ENCODE assay signal across 12 cellular contexts in the genomic region with DNA sequence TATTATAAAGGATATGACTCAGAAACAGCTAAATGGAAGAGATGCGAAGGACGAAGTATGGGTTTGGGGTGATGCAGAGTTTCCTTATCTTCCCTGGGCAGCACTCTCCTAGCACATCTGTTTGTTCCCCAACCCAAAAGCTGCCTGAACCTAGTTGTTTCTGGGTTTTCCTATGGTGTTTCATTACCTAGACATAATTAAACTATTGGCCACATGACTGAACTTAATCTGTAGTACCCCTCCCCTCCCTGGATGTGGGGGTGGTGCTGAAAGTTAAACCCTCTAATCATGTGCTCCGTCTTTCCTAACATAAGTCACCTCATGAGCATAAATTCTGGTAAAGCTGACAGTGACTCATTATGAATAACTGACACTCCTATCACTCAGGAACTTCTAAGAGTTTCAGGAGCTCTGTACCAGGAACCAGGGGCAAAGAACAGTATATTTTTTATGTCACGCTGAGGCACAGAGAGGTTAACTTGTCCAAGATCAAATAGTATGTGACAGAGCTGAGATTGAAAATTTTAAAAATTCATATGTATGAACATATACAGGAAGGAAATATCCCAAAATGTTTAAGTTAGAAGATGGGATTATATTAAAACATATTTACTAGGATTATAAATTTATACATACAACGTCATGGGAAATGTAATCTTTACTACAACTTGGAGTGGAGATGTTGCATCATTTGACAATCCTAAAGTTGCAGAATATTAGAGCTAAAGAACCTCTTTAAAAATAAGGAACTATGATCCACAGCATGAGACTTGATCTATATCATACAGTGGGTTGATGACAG. TPM values are rescaled to one million over a fixed set of nuclear protein-coding genes. Genes with fewer than 3 reads are reported as not detected.
DNase-seq lines count a peak whose midpoint lies in the region; ATAC-seq, FAIRE-seq and TF ChIP-seq lines count a peak whose summit lies in the region.
"Had no signal": no experiment of that assay in that cellular context is flagged by ENCODE, and none has a peak within 500 bp of the region (broad histone marks: within the 10 kb centered on the region; RNA-seq: fewer than 3 reads in every experiment).

No MANE protein-coding gene starts in this region.

- FAIRE-seq in HepG2 (lab: Jason Lieb, UNC): no peak
- FAIRE-seq in urothelium cell line (lab: Jason Lieb, UNC): no peak

- CTCF ChIA-PET in HepG2 (lab: Yijun Ruan, JAX; ENCODE audit: low intra/inter-chr PET ratio, low total read pairs): no interaction called here
- CTCF ChIA-PET in CD4-positive, alpha-beta memory T cell (lab: Charles Lee; ENCODE audit: partially characterized antibody): no interaction called here

- H3K9ac ChIP-seq in HepG2 (ENCODE audit: insufficient read depth, low read depth, low read length): no peak overlapping the region
- H3K9ac ChIP-seq: neural progenitor cell had no signal

- 93% methylated on average over 5 of the region's 5 CpGs for WGBS in HepG2 (ENCODE audit: low lambda C conversion rate)
- 74% methylated on average over 5 of the region's 5 CpGs for WGBS in right lobe of liver (ENCODE audit: insufficient coverage, low coverage, low lambda C conversion rate, missing lambda C conversion rate)

- peaks cover 0 to 3% of the 10 kb centered on the region in 2 donors for H3K36me3 Mint-ChIP-seq in CD4-positive, alpha-beta memory T cell
- H3K36me3 Mint-ChIP-seq: CD4-positive, CD25-positive, alpha-beta regulatory T cell had no signal

- H3K27me3 ChIP-seq in HepG2 (ENCODE audit: control insufficient read depth in 1 of 2, insufficient read depth in 2 of 2, low read length in 2 of 2) (no peaks in the 10 kb centered on the region), right lobe of liver (no peaks in the 10 kb centered on the region), kidney epithelial cell (ENCODE audit: control insufficient read depth, insufficient read depth, low read length) (no peaks in the 10 kb centered on the region)
- no peaks in the 10 kb centered on the region for H3K27me3 ChIP-seq in CD4-positive, alpha-beta memory T cell (ENCODE audit: insufficient read depth, low read length)

- H3K4me1 Mint-ChIP-seq in CD4-positive, alpha-beta memory T cell: peaks cover 3 to 8% (median 6%) of the 10 kb centered on the region in 4 donors

- H3K9me3 ChIP-seq in HepG2 (ENCODE audit: low read length) (no peaks in the 10 kb centered on the region), right lobe of liver (no peaks in the 10 kb centered on the region)
- H3K9me3 ChIP-seq in CD4-positive, alpha-beta memory T cell (ENCODE audit: control insufficient read depth in 1 of 2, low read length in 2 of 2): no peaks in the 10 kb centered on the region

- peaks cover 5 to 26% of the 10 kb centered on the region in 2 donors for H3K27me3 Mint-ChIP-seq in CD4-positive, alpha-beta memory T cell

- H2AFZ ChIP-seq in HepG2 (ENCODE audit: low read length): no peak overlapping the region
- H2AFZ ChIP-seq: neural progenitor cell had no signal

- peak; percentile 6 for DNase-seq in HepG2 (ENCODE audit: low spot score)
- no peak for DNase-seq in right lobe of liver
- DNase-seq in activated CD8-positive, alpha-beta memory T cell treated with anti-CD3 and anti-CD28 coated beads, Interleukin-2, amount 50 U/mL, for 48 hours: peak; percentile 67
- peak; percentile 69 for DNase-seq in kidney epithelial cell (ENCODE audit: low read depth)
- peak; percentile 35 for DNase-seq in urothelium cell line (ENCODE audit: low spot score)
- no peak for DNase-seq in retina
- DNase-seq in CD4-positive, alpha-beta memory T cell: no peak
- DNase-seq: NCI-H524 treated with DMSO at 0.1 percent for 48 hours had no signal

- no peaks in the 10 kb centered on the region for H3K9me3 Mint-ChIP-seq in CD4-positive, alpha-beta memory T cell
- H3K9me3 Mint-ChIP-seq: central memory CD8-positive, alpha-beta T cell; neural progenitor cell had no signal

- TF ChIP-seq CTCF in HepG2 (CRISPR knock-in tag; IDR thresholded peaks at IDR 0.05) (no peak), right lobe of liver (IDR thresholded peaks at IDR 0.05) (no peak), kidney epithelial cell (IDR thresholded peaks at IDR 0.05; ENCODE audit: insufficient read depth, low read length, poor library complexity, severe bottlenecking) (no peak)

- H3K36me3 ChIP-seq in HepG2 (replicated peaks in 1 of 2; ENCODE audit: control insufficient read depth in 1 of 2, insufficient read depth in 2 of 2, low read length in 2 of 2): no peaks in the 10 kb centered on the region; a peak in 2 of 5 replicates
- no peaks in the 10 kb centered on the region for H3K36me3 ChIP-seq in right lobe of liver
- no peaks in the 10 kb centered on the region for H3K36me3 ChIP-seq in kidney epithelial cell (ENCODE audit: control insufficient read depth, insufficient read depth, low read length)
- no peaks in the 10 kb centered on the region for H3K36me3 ChIP-seq in CD4-positive, alpha-beta memory T cell (ENCODE audit: insufficient read depth, low read length)
- H3K36me3 ChIP-seq: neural progenitor cell had no signal

- POLR2A ChIA-PET in HepG2 (lab: Yijun Ruan, JAX): no interaction called here
- POLR2A ChIA-PET in CD4-positive, alpha-beta memory T cell (lab: Charles Lee; ENCODE audit: partially characterized antibody): no interaction called here

- no peaks in the 10 kb centered on the region for H4K20me1 ChIP-seq in HepG2 (ENCODE audit: insufficient read depth, low read length)

- H3K27ac Mint-ChIP-seq in CD4-positive, alpha-beta memory T cell: no peak overlapping the region
- H3K27ac Mint-ChIP-seq: CD4-positive, CD25-positive, alpha-beta regulatory T cell; neural progenitor cell had no signal

- no TSS peak for BruUV-seq in HepG2 (replicated peaks; lab: Mats Ljungman, UMichigan)

- TF ChIP-seq POLR2A in HepG2 (IDR thresholded peaks at IDR 0.05; ENCODE audit: insufficient read depth in 1 of 2, low read depth in 2 of 2, low read length in 2 of 2) (no peak), right lobe of liver (IDR thresholded peaks at IDR 0.05) (no peak)

- H3K79me2 ChIP-seq in HepG2 (ENCODE audit: insufficient read depth, low read length): no peaks in the 10 kb centered on the region

- H3K27ac ChIP-seq in HepG2 (ENCODE audit: extremely low read length, insufficient read depth, low read length): no peak overlapping the region
- H3K27ac ChIP-seq in right lobe of liver: no peak overlapping the region
- no peak overlapping the region for H3K27ac ChIP-seq in CD4-positive, alpha-beta memory T cell (ENCODE audit: low read depth, low read length)
- H3K27ac ChIP-seq: neural progenitor cell had no signal

- intact Hi-C loops in HepG2 (cut with micrococcal nuclease; ENCODE audit: unreplicated experiment) (no loop called here), right lobe of liver (cut with DNase I) (no loop called here)
- intact Hi-C loops in CD4-positive, alpha-beta memory T cell (cut with micrococcal nuclease): loop anchor here (10.0 kb wide), 1 partner anchor 386 kb away; no protein-coding TSS in a partner anchor

- TF ChIP-seq EP300 in HepG2 (IDR thresholded peaks at IDR 0.05; ENCODE audit: low read depth in 2 of 2, low read length in 2 of 2) (no peak), HepG2 (CRISPR knock-in tag; IDR thresholded peaks at IDR 0.05; ENCODE audit: borderline replicate concordance) (no peak)

- H3K4me2 ChIP-seq in HepG2 (ENCODE audit: low read depth, low read length): no peak overlapping the region

- H3K4me3 ChIP-seq in HepG2 (replicated peaks in 1 of 3; ENCODE audit: insufficient read depth in 1 of 3, low read depth in 2 of 3, low read length in 3 of 3): no peak overlapping the region
- no peak overlapping the region for H3K4me3 ChIP-seq in right lobe of liver
- H3K4me3 ChIP-seq in kidney epithelial cell (ENCODE audit: low read depth, low read length): no peak overlapping the region
- no peak overlapping the region for H3K4me3 ChIP-seq in CD4-positive, alpha-beta memory T cell (ENCODE audit: low read length in 2 of 2)
- H3K4me3 ChIP-seq: neural progenitor cell had no signal

- H3K4me3 Mint-ChIP-seq in CD4-positive, alpha-beta memory T cell: no peak overlapping the region
- H3K4me3 Mint-ChIP-seq: central memory CD8-positive, alpha-beta T cell; neural progenitor cell had no signal

- in situ Hi-C loops in HepG2 (cut with HindIII; ENCODE audit: extremely low pct_ligation_motif_present, low pct_unique_long_range_greater_than_20kb): no loop called here

- peaks cover 12% of the 10 kb centered on the region for H3K4me1 ChIP-seq in HepG2 (ENCODE audit: insufficient read depth, low read length)
- peaks cover 0 to 6% (median 0%) of the 10 kb centered on the region in 4 donors for H3K4me1 ChIP-seq in right lobe of liver
- peaks cover 9% of the 10 kb centered on the region for H3K4me1 ChIP-seq in CD4-positive, alpha-beta memory T cell (ENCODE audit: insufficient read depth, low read length)

- TF ChIP-seq RAD21 in HepG2 (CRISPR knock-in tag; IDR thresholded peaks at IDR 0.05): no peak

- ATAC-seq in HepG2 (no peak), right lobe of liver (no peak), GM18909 (IDR thresholded peaks at IDR 0.05; ENCODE audit: poor library complexity, unreplicated experiment) (no peak)

RNA-seq across cellular contexts. Expression of gene STRIP2, which starts 4.8 kb away (rescaled TPM):
- 3.8 and 8.2 TPM in 2 replicates for total RNA-seq in HepG2 (2016; rRNA removed; fragmentation: Illumina TruSeq; extraction: Trizol)
- total RNA-seq in HepG2 (2016; cell fraction: cytosol; rRNA removed; fragmentation: Illumina TruSeq; extraction: Trizol; ENCODE audit: low read depth): 0.71 and 0.97 TPM in 2 replicates
- 3.5 and 7.5 TPM in 2 replicates for total RNA-seq in HepG2 (2016; cell fraction: insoluble cytoplasmic fraction; rRNA removed; fragmentation: Illumina TruSeq; extraction: Trizol)
- 1.2 and 1.4 TPM in 2 replicates for total RNA-seq in HepG2 (2016; cell fraction: membrane; rRNA removed; fragmentation: Illumina TruSeq; extraction: Trizol)
- total RNA-seq in HepG2 (2016; cell fraction: nucleus; rRNA removed; fragmentation: Illumina TruSeq; extraction: Trizol): 14.1 and 16.6 TPM in 2 replicates
- 3.6 and 3.9 TPM in 2 replicates for polyA plus RNA-seq in HepG2 (2011; rRNA removed)
- 0.67 and 0.81 TPM in 2 replicates for polyA plus RNA-seq in HepG2 (2011; cell fraction: cytosol; rRNA removed)
- 11.8 and 16.8 TPM in 2 replicates for polyA plus RNA-seq in HepG2 (2011; cell fraction: nucleus; rRNA removed)
- polyA plus RNA-seq in HepG2 (2012): 1.4 and 2.1 TPM in 2 replicates
- 0.27 and 0.29 TPM in 2 replicates for polyA plus RNA-seq in HepG2 (2016; cell fraction: cytosol; fragmentation: Illumina TruSeq; extraction: Trizol; ENCODE audit: low read depth)
- 2.0 and 2.9 TPM in 2 replicates for polyA plus RNA-seq in HepG2 (2016; cell fraction: insoluble cytoplasmic fraction; fragmentation: Illumina TruSeq; extraction: Trizol; ENCODE audit: low read depth)
- polyA plus RNA-seq in HepG2 (2016; cell fraction: membrane; fragmentation: Illumina TruSeq; extraction: Trizol; ENCODE audit: low read depth): 0.64 and 0.73 TPM in 2 replicates
- 29.1 and 31.2 TPM in 2 replicates for polyA plus RNA-seq in HepG2 (2016; cell fraction: nucleus; fragmentation: Illumina TruSeq; extraction: Trizol; ENCODE audit: insufficient read depth, low read depth)
- polyA minus RNA-seq in HepG2 (2011; rRNA and poly(A)+ RNA removed; ENCODE audit: low replicate concordance): 2.4 and 13.2 TPM in 2 replicates
- 0.97 and 1.2 TPM in 2 replicates for polyA minus RNA-seq in HepG2 (2011; cell fraction: cytosol; rRNA and poly(A)+ RNA removed)
- polyA minus RNA-seq in HepG2 (2011; cell fraction: nucleus; rRNA and poly(A)+ RNA removed): 5.3 and 5.7 TPM in 2 replicates
- total RNA-seq in right lobe of liver: under 1 TPM; 0.24 to 0.86 (median 0.42) TPM
- total RNA-seq in kidney epithelial cell: 2.3 and 3.5 TPM in 2 replicates
- under 1 TPM; 0.20 to 0.22 TPM for total RNA-seq in CD4-positive, alpha-beta memory T cell
- polyA plus RNA-seq in CD4-positive, alpha-beta memory T cell: not detected

Comparison
In these comparisons a context has a peak if more than half of its experiments do, and no peak if none do; other contexts are left out.
1. DNase-seq: peak in HepG2 (single experiment), activated CD8-positive, alpha-beta memory T cell treated with anti-CD3 and anti-CD28 coated beads, Interleukin-2, amount 50 U/mL, for 48 hours (single experiment), kidney epithelial cell (single experiment) and urothelium cell line (single experiment); none in right lobe of liver (0 of 3), retina (single experiment) and CD4-positive, alpha-beta memory T cell (0 of 5).